8 cellular contexts compared by ENCODE assay signal in genomic region chr14:73786942-73787759, GRCh38.
DNase-seq lines count a peak whose midpoint lies in the region; ATAC-seq and TF ChIP-seq lines count a peak whose summit lies in the region.

No MANE protein-coding gene starts in this region.

- H3K4me1 ChIP-seq in heart left ventricle, result peaks cover 22 to 82% (median 70%) of the 10 kb centered on the region in 12 donors
- peaks cover 31 to 39% of the 10 kb centered on the region in 2 experiments for H3K4me1 ChIP-seq in trophoblast cell (ENCODE audit: control insufficient read depth in 1 of 2, insufficient read depth in 2 of 2, low read length in 2 of 2)

- H2BK5ac ChIP-seq in trophoblast cell (ENCODE audit: low read depth, low read length, poor library complexity), result peak overlapping the region; percentile 94

- peak overlapping the region; percentile 95 for H3K18ac ChIP-seq in trophoblast cell (ENCODE audit: low read length)

- TF ChIP-seq CTCF in heart left ventricle (IDR thresholded peaks at IDR 0.05), result no peak

- no peaks in the 10 kb centered on the region for H3K9me3 Mint-ChIP-seq in activated naive CD8-positive, alpha-beta T cell (ENCODE audit: low read depth)

- intact Hi-C loops in heart left ventricle (cut with DNase I), result loop anchor here in 9 of 10 donors (1.0 to 10.0 kb wide), 8 partner anchors 27 to 62 kb away; a partner anchor contains a TSS

- peak overlapping the region; percentile 96 for H4K12ac ChIP-seq in trophoblast cell (ENCODE audit: low read depth, low read length)

- H3K27me3 ChIP-seq in heart left ventricle (no peaks in the 10 kb centered on the region), trophoblast cell (ENCODE audit: insufficient read depth, low read length) (no peaks in the 10 kb centered on the region)

- ATAC-seq in heart left ventricle (peak in 3 of 4 donors; percentile 43 to 76 (median 64)), GM21381 (IDR thresholded peaks at IDR 0.05; ENCODE audit: unreplicated experiment) (no peak)

- peak; percentile 23 for DNase-seq in GDM1 (lab: John Stamatoyannopoulos, UW)
- DNase-seq in HCEC 1CT, result peak; percentile 49
- peak; percentile 51 for DNase-seq in RKO (ENCODE audit: low spot score)
- DNase-seq in heart left ventricle, result peak; percentile 70 to 91 (median 79)
- DNase-seq in trophoblast cell, result peak; percentile 38 to 71
- no peak for DNase-seq in NCI-H1436 treated with DMSO at 0.1 percent for 48 hours (lab: John Stamatoyannopoulos, UW)

- peaks cover 61% of the 10 kb centered on the region for H3K4me1 Mint-ChIP-seq in activated naive CD8-positive, alpha-beta T cell (ENCODE audit: low read depth)

- peak overlapping the region; percentile 93 for H3K9ac ChIP-seq in trophoblast cell (ENCODE audit: low read length)

- H4K91ac ChIP-seq in trophoblast cell (ENCODE audit: low read depth, low read length), result peak overlapping the region; percentile 98

- peaks cover 18% of the 10 kb centered on the region for H3K79me2 ChIP-seq in trophoblast cell (ENCODE audit: control insufficient read depth, insufficient read depth, low read length, poor library complexity)

- no peak overlapping the region for H3K23ac ChIP-seq in trophoblast cell (ENCODE audit: low read length)

- H3K27ac Mint-ChIP-seq in activated naive CD8-positive, alpha-beta T cell, result peak overlapping the region; percentile 98

- peak overlapping the region; percentile 97 for H3K14ac ChIP-seq in trophoblast cell (ENCODE audit: low read length)

- no peaks in the 10 kb centered on the region for H3K36me3 Mint-ChIP-seq in activated naive CD8-positive, alpha-beta T cell

- peak overlapping the region; percentile 97 for H4K8ac ChIP-seq in trophoblast cell (ENCODE audit: low read depth, low read length)

- H2BK12ac ChIP-seq in trophoblast cell (ENCODE audit: low read length), result peak overlapping the region; percentile 85

- H3K4ac ChIP-seq in trophoblast cell (ENCODE audit: low read depth, low read length), result peak overlapping the region; percentile 94

- H3K9me3 ChIP-seq in heart left ventricle (no peaks in the 10 kb centered on the region), trophoblast cell (ENCODE audit: insufficient read depth, low read depth, low read length) (no peaks in the 10 kb centered on the region)

- peak overlapping the region; percentile 47 to 95 (median 78) for H3K4me3 ChIP-seq in heart left ventricle
- H3K4me3 ChIP-seq in trophoblast cell (ENCODE audit: low read depth, low read length), result peak overlapping the region; percentile 85

- TF ChIP-seq POLR2A in heart left ventricle (IDR thresholded peaks at IDR 0.05), result peak in 1 of 2 donors; percentile 40

- H3K4me3 Mint-ChIP-seq in activated naive CD8-positive, alpha-beta T cell, result peak overlapping the region; percentile 89

- 0 to 3% (median 1%) methylated on average over 20 to 87 of the region's 87 CpGs for WGBS in heart left ventricle, 4 donors
- WGBS in trophoblast cell (ENCODE audit: extremely low coverage, insufficient coverage, insufficient read length), result no CpG with 5 or more reads among the region's 87 CpGs

- peak overlapping the region; percentile 89 for H3K4me2 ChIP-seq in trophoblast cell (ENCODE audit: low read length)

- peak overlapping the region; percentile 95 for H2BK120ac ChIP-seq in trophoblast cell (ENCODE audit: insufficient read depth, low read length, poor library complexity)

- H2AK5ac ChIP-seq in trophoblast cell (ENCODE audit: low read length), result peak overlapping the region; percentile 80

- H3K36me3 ChIP-seq in heart left ventricle (peaks cover 0 to 2% (median 0%) of the 10 kb centered on the region in 9 donors), trophoblast cell (ENCODE audit: control insufficient read depth in 1 of 2, insufficient read depth in 2 of 2, low read length in 2 of 2) (no peaks in the 10 kb centered on the region)

- H3K79me1 ChIP-seq in trophoblast cell (ENCODE audit: low read length), result peaks cover 42% of the 10 kb centered on the region

- peak overlapping the region; percentile 95 to 100 (median 98) for H3K27ac ChIP-seq in heart left ventricle
- H3K27ac ChIP-seq in trophoblast cell (ENCODE audit: low read depth, low read length), result peak overlapping the region; percentile 94

- H3K27me3 Mint-ChIP-seq in activated naive CD8-positive, alpha-beta T cell, result no peaks in the 10 kb centered on the region

- peak overlapping the region; percentile 88 for H2AFZ ChIP-seq in trophoblast cell (ENCODE audit: insufficient read depth, low read length, poor library complexity)
